Comparison of ENCODE assay signal across 16 cellular contexts in the genomic region with DNA sequence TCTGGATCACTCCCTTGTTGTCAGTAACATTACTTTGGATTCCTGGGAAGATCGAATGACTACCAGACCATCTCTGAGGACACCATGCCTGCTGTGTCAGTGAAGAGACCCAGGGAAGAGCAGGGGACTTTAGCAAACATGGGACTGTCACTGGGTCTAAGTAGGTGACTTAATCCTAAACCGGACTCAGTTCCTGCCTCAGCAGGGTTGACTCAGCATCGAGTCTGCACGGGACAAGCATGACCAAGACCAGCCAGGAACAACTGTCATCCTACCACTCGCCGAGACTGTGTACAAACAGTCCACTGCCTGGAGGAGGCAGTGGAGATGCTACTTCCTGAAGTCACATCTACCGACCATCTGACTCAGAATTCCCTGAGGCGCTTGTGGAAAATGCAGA. TPM values are rescaled to one million over a fixed set of nuclear protein-coding genes. Genes with fewer than 3 reads are reported as not detected.
A peak's percentile ranks its signal among the peaks of the same experiment; 100 is the strongest.
DNase-seq lines count a peak whose midpoint lies in the region; ATAC-seq, FAIRE-seq and TF ChIP-seq lines count a peak whose summit lies in the region.
"Had no signal": no experiment of that assay in that cellular context is flagged by ENCODE, and none has a peak within 500 bp of the region (broad histone marks: within the 10 kb centered on the region; RNA-seq: fewer than 3 reads in every experiment).

No MANE protein-coding gene starts in this region.

- H3K4me1 ChIP-seq in HepG2 (ENCODE audit: insufficient read depth, low read length) (peaks cover 62% of the 10 kb centered on the region), right lobe of liver (peaks cover 0 to 19% (median 3%) of the 10 kb centered on the region in 4 donors), endodermal cell (ENCODE audit: control insufficient read depth, insufficient read depth, low read length) (no peaks in the 10 kb centered on the region), upper lobe of right lung (peaks cover 10% of the 10 kb centered on the region)

- TF ChIP-seq CTCF in HepG2 (CRISPR knock-in tag; IDR thresholded peaks at IDR 0.05): peak; percentile 46
- no peak for TF ChIP-seq CTCF in right lobe of liver (IDR thresholded peaks at IDR 0.05)
- TF ChIP-seq CTCF in endodermal cell (conservative IDR thresholded peaks at IDR 0.05): peak; percentile 52
- no peak for TF ChIP-seq CTCF in upper lobe of right lung (IDR thresholded peaks at IDR 0.05)

- H3K4me2 ChIP-seq in HepG2 (ENCODE audit: low read depth, low read length): peak overlapping the region; percentile 50

- DNase-seq in HepG2 (ENCODE audit: low spot score) (peak; percentile 44), right lobe of liver (no peak), MV-4-11 (lab: John Stamatoyannopoulos, UW) (peak; percentile 53), endodermal cell (peak; percentile 56), upper lobe of right lung (no peak), left colon (no peak), T-helper 9 cell (no peak)
- no peak for DNase-seq in stimulated activated CD4-positive, alpha-beta T cell treated with anti-CD3 and anti-CD28 coated beads, Interleukin-12 subunit alpha, Interleukin-12 subunit beta, amount 100 ng/mL, for 4 hours
- DNase-seq: activated CD8-positive, alpha-beta memory T cell treated with anti-CD3 and anti-CD28 coated beads, Interleukin-2, amount 50 U/mL, for 48 hours; foreskin fibroblast; MG63; sigmoid colon; stimulated activated naive CD4-positive, alpha-beta T cell treated with Interleukin-2 at 50 U/mL for 16 hours had no signal

- H3K9me3 Mint-ChIP-seq in endodermal cell: no peaks in the 10 kb centered on the region
- H3K9me3 Mint-ChIP-seq: activated naive CD4-positive, alpha-beta T cell treated with anti-CD3 and anti-CD28 coated beads, Interleukin-2, amount 50 U/mL, for 72 hours had no signal

- H3K36me3 ChIP-seq in HepG2 (replicated peaks in 1 of 2; ENCODE audit: control insufficient read depth in 1 of 2, insufficient read depth in 2 of 2, low read length in 2 of 2): no peaks in the 10 kb centered on the region
- H3K36me3 ChIP-seq in right lobe of liver: no peaks in the 10 kb centered on the region
- H3K36me3 ChIP-seq in endodermal cell (ENCODE audit: control insufficient read depth, insufficient read depth, low read length): no peaks in the 10 kb centered on the region
- H3K36me3 ChIP-seq in upper lobe of right lung: no peaks in the 10 kb centered on the region
- H3K36me3 ChIP-seq: breast epithelium, MG63, sigmoid colon had no signal

- H3K79me2 ChIP-seq in HepG2 (ENCODE audit: insufficient read depth, low read length): no peaks in the 10 kb centered on the region

- H3K4me3 Mint-ChIP-seq in endodermal cell: no peak overlapping the region

- H3K9me3 ChIP-seq in HepG2 (ENCODE audit: low read length) (no peaks in the 10 kb centered on the region), right lobe of liver (no peaks in the 10 kb centered on the region), endodermal cell (ENCODE audit: control insufficient read depth, low read length) (no peaks in the 10 kb centered on the region), upper lobe of right lung (no peaks in the 10 kb centered on the region)
- H3K9me3 ChIP-seq: breast epithelium, MG63, sigmoid colon had no signal

- TF ChIP-seq POLR2A in HepG2 (IDR thresholded peaks at IDR 0.05; ENCODE audit: insufficient read depth in 1 of 2, low read depth in 2 of 2, low read length in 2 of 2) (no peak), right lobe of liver (IDR thresholded peaks at IDR 0.05) (no peak)

- no peaks in the 10 kb centered on the region for H3K27me3 Mint-ChIP-seq in endodermal cell (ENCODE audit: insufficient read depth)

- ATAC-seq in HepG2 (peak; percentile 40), right lobe of liver (no peak), upper lobe of right lung (peak; percentile 63), left colon (no peak)
- ATAC-seq: activated CD4-positive, CD25-positive, alpha-beta regulatory T cell treated with anti-CD3 and anti-CD28 coated beads, Interleukin-2, amount 50 U/mL, for 24 hours had no signal

- TF ChIP-seq RAD21 in HepG2 (CRISPR knock-in tag; IDR thresholded peaks at IDR 0.05): 0 out of 2 replicates have a peak, but pooled peaks have one; percentile 23

- no peak overlapping the region for H3K27ac Mint-ChIP-seq in endodermal cell
- H3K27ac Mint-ChIP-seq: activated naive CD4-positive, alpha-beta T cell treated with anti-CD3 and anti-CD28 coated beads, Interleukin-2, amount 50 U/mL, for 72 hours had no signal

- TF ChIP-seq EP300 in HepG2 (IDR thresholded peaks at IDR 0.05; ENCODE audit: low read depth in 2 of 2, low read length in 2 of 2): no peak
- no peak for TF ChIP-seq EP300 in HepG2 (CRISPR knock-in tag; IDR thresholded peaks at IDR 0.05; ENCODE audit: borderline replicate concordance)

- H3K36me3 Mint-ChIP-seq in endodermal cell (ENCODE audit: low read depth): no peaks in the 10 kb centered on the region
- H3K36me3 Mint-ChIP-seq: activated naive CD4-positive, alpha-beta T cell treated with anti-CD3 and anti-CD28 coated beads, Interleukin-2, amount 50 U/mL, for 72 hours had no signal

- H3K27ac ChIP-seq in HepG2 (ENCODE audit: extremely low read length, insufficient read depth, low read length) (no peak overlapping the region), right lobe of liver (no peak overlapping the region), endodermal cell (ENCODE audit: low read depth, low read length) (no peak overlapping the region), upper lobe of right lung (no peak overlapping the region)
- H3K27ac ChIP-seq: breast epithelium, sigmoid colon had no signal

- peaks cover 6% of the 10 kb centered on the region for H3K4me1 Mint-ChIP-seq in endodermal cell

- H2AFZ ChIP-seq in HepG2 (ENCODE audit: low read length): no peak overlapping the region

- H4K20me1 ChIP-seq in HepG2 (ENCODE audit: insufficient read depth, low read length): no peaks in the 10 kb centered on the region

- H3K9ac ChIP-seq in HepG2 (ENCODE audit: insufficient read depth, low read depth, low read length) (0 out of 2 replicates have a peak overlapping the region, but pooled peaks have one; percentile 6), endodermal cell (ENCODE audit: extremely low read depth, low read length, poor library complexity, severe bottlenecking) (no peak overlapping the region)

- intact Hi-C loops in HepG2 (cut with micrococcal nuclease; ENCODE audit: unreplicated experiment) (no loop called here), right lobe of liver (cut with DNase I) (no loop called here), upper lobe of right lung (cut with DNase I) (no loop called here), left colon (cut with DNase I, micrococcal nuclease) (no loop called here)

- no TSS peak for BruUV-seq in HepG2 (replicated peaks; lab: Mats Ljungman, UMichigan)

- H3K27me3 ChIP-seq in HepG2 (ENCODE audit: control insufficient read depth in 1 of 2, insufficient read depth in 2 of 2, low read length in 2 of 2) (no peaks in the 10 kb centered on the region), right lobe of liver (no peaks in the 10 kb centered on the region), endodermal cell (ENCODE audit: control insufficient read depth, insufficient read depth, low read length, poor library complexity, severe bottlenecking) (no peaks in the 10 kb centered on the region), upper lobe of right lung (no peaks in the 10 kb centered on the region)
- H3K27me3 ChIP-seq: breast epithelium, MG63, sigmoid colon had no signal

- POLR2A ChIA-PET in HepG2 (lab: Yijun Ruan, JAX): no interaction called here

- 52% methylated on average over 3 of the region's 8 CpGs for WGBS in HepG2 (ENCODE audit: low lambda C conversion rate)
- 86% methylated on average over 1 of the region's 8 CpGs for WGBS in right lobe of liver (ENCODE audit: insufficient coverage, low coverage, low lambda C conversion rate, missing lambda C conversion rate)
- WGBS in endodermal cell (ENCODE audit: insufficient coverage in 1 of 2, insufficient read length in 1 of 2), 2 experiments: 75 to 82% methylated on average over 5 to 8 of the region's 8 CpGs

- CTCF ChIA-PET in HepG2 (lab: Yijun Ruan, JAX; ENCODE audit: low intra/inter-chr PET ratio, low total read pairs): interaction anchor here (1.2 kb wide), 1 partner anchor 10 kb away, joined by 3 read pairs; no protein-coding TSS in a partner anchor

- in situ Hi-C loops in HepG2 (cut with HindIII; ENCODE audit: extremely low pct_ligation_motif_present, low pct_unique_long_range_greater_than_20kb): no loop called here

- peak; percentile 47 for FAIRE-seq in HepG2 (lab: Jason Lieb, UNC)

- H3K4me3 ChIP-seq in HepG2 (replicated peaks in 1 of 3; ENCODE audit: insufficient read depth in 1 of 3, low read depth in 2 of 3, low read length in 3 of 3): no peak overlapping the region
- no peak overlapping the region for H3K4me3 ChIP-seq in right lobe of liver
- no peak overlapping the region for H3K4me3 ChIP-seq in endodermal cell (ENCODE audit: low read length)
- H3K4me3 ChIP-seq in upper lobe of right lung: no peak overlapping the region
- H3K4me3 ChIP-seq: breast epithelium, MG63, sigmoid colon had no signal

RNA-seq across cellular contexts. Expression of a gene that starts 53.2 kb away (rescaled TPM):
- 76.6 and 80.1 TPM in 2 replicates for total RNA-seq in HepG2 (2016; rRNA removed; fragmentation: Illumina TruSeq; extraction: Trizol)
- total RNA-seq in HepG2 (2016; cell fraction: cytosol; rRNA removed; fragmentation: Illumina TruSeq; extraction: Trizol; ENCODE audit: low read depth): 135 and 139 TPM in 2 replicates
- 71.2 and 81.9 TPM in 2 replicates for total RNA-seq in HepG2 (2016; cell fraction: insoluble cytoplasmic fraction; rRNA removed; fragmentation: Illumina TruSeq; extraction: Trizol)
- 213 and 217 TPM in 2 replicates for total RNA-seq in HepG2 (2016; cell fraction: membrane; rRNA removed; fragmentation: Illumina TruSeq; extraction: Trizol)
- total RNA-seq in HepG2 (2016; cell fraction: nucleus; rRNA removed; fragmentation: Illumina TruSeq; extraction: Trizol): 41.7 and 48.3 TPM in 2 replicates
- 41.6 and 56.0 TPM in 2 replicates for polyA plus RNA-seq in HepG2 (2011; rRNA removed)
- 53.2 and 57.4 TPM in 2 replicates for polyA plus RNA-seq in HepG2 (2011; cell fraction: cytosol; rRNA removed)
- polyA plus RNA-seq in HepG2 (2011; cell fraction: nucleus; rRNA removed): 15.9 and 18.4 TPM in 2 replicates
- 71.3 and 87.6 TPM in 2 replicates for polyA plus RNA-seq in HepG2 (2012)
- polyA plus RNA-seq in HepG2 (2016; cell fraction: cytosol; fragmentation: Illumina TruSeq; extraction: Trizol; ENCODE audit: low read depth): 296 and 305 TPM in 2 replicates
- 113 and 114 TPM in 2 replicates for polyA plus RNA-seq in HepG2 (2016; cell fraction: insoluble cytoplasmic fraction; fragmentation: Illumina TruSeq; extraction: Trizol; ENCODE audit: low read depth)
- polyA plus RNA-seq in HepG2 (2016; cell fraction: membrane; fragmentation: Illumina TruSeq; extraction: Trizol; ENCODE audit: low read depth): 280 and 289 TPM in 2 replicates
- polyA plus RNA-seq in HepG2 (2016; cell fraction: nucleus; fragmentation: Illumina TruSeq; extraction: Trizol; ENCODE audit: insufficient read depth, low read depth): 77.5 and 84.8 TPM in 2 replicates
- polyA minus RNA-seq in HepG2 (2011; rRNA and poly(A)+ RNA removed; ENCODE audit: low replicate concordance): 3.1 and 9.3 TPM in 2 replicates
- 17.1 and 18.2 TPM in 2 replicates for polyA minus RNA-seq in HepG2 (2011; cell fraction: cytosol; rRNA and poly(A)+ RNA removed)
- 41.3 and 46.1 TPM in 2 replicates for polyA minus RNA-seq in HepG2 (2011; cell fraction: nucleus; rRNA and poly(A)+ RNA removed)
- 10 to 100 TPM; 23.3 to 66.4 (median 50.0) TPM for total RNA-seq in right lobe of liver
- 10 to 100 TPM; 46.2 to 48.9 TPM for total RNA-seq in endodermal cell
- 46.9 TPM for polyA plus RNA-seq in endodermal cell (2013, experiment 1 of 2)
- polyA plus RNA-seq in endodermal cell (2013, experiment 2 of 2): 43.4 TPM
- total RNA-seq in upper lobe of right lung: 47.1 TPM
- total RNA-seq in left colon: 10 to 100 TPM; 91.1 to 95.7 TPM

Comparison
In these comparisons a context has a peak if more than half of its experiments do, and no peak if none do; other contexts are left out.
1. ATAC-seq: peak in HepG2 (single experiment) and upper lobe of right lung (single experiment); none in right lobe of liver (0 of 4) and left colon (single experiment).
2. DNase-seq: peak in HepG2 (single experiment), MV-4-11 (single experiment) and endodermal cell (single experiment); none in right lobe of liver (0 of 3), upper lobe of right lung (single experiment), left colon (0 of 2), T-helper 9 cell (single experiment) and stimulated activated CD4-positive, alpha-beta T cell treated with anti-CD3 and anti-CD28 coated beads, Interleukin-12 subunit alpha, Interleukin-12 subunit beta, amount 100 ng/mL, for 4 hours (single experiment).
3. CTCF ChIP-seq: peak in HepG2 (single experiment) and endodermal cell (single experiment); none in right lobe of liver (0 of 4) and upper lobe of right lung (single experiment).